36 cellular contexts compared by ENCODE assay signal in genomic region chr6:95109212-95109611, GRCh38.
"Had no signal": no experiment of that assay in that cellular context is flagged by ENCODE, and none has a peak within 500 bp of the region (broad histone marks: within the 10 kb centered on the region; RNA-seq: fewer than 3 reads in every experiment).

No MANE protein-coding gene starts in this region.

- H3K4me3 ChIP-seq: MG63 had no signal

- H3K27me3 ChIP-seq: MG63 had no signal

- DNase-seq: Karpas-422, Kasumi-1, MG63, MM.1S, MV-4-11, NCI-H1048, NCI-H1092, NCI-H1092 treated with DMSO at 0.1 percent for 48 hours, NCI-H1105, NCI-H1105 treated with DMSO at 0.1 percent for 48 hours, NCI-H1417, NCI-H1417 treated with DMSO at 0.1 percent for 48 hours, NCI-H1436, NCI-H1436 treated with DMSO at 0.1 percent for 48 hours, NCI-H146, NCI-H1694, NCI-H1694 treated with DMSO at 0.1 percent for 48 hours, NCI-H187, NCI-H187 treated with DMSO at 0.1 percent for 48 hours, NCI-H1930, NCI-H2029, NCI-H2029 treated with DMSO at 0.1 percent for 48 hours, NCI-H2081, NCI-H2081 treated with DMSO at 0.1 percent for 48 hours, NCI-H2107, NCI-H2171, NCI-H2171 treated with DMSO at 0.1 percent for 48 hours, NCI-H2227 treated with DMSO at 0.1 percent for 48 hours, NCI-H226, NCI-H345, NCI-H446, NCI-H446 treated with DMSO at 0.1 percent for 48 hours, NCI-H510A, NCI-H510A treated with DMSO at 0.1 percent for 48 hours, NCI-H524, NCI-H524 treated with DMSO at 0.1 percent for 48 hours had no signal

- H3K36me3 ChIP-seq: MG63 had no signal

- H3K9me3 ChIP-seq: MG63 had no signal
